12 cellular contexts compared by ENCODE assay signal in the genomic region with DNA sequence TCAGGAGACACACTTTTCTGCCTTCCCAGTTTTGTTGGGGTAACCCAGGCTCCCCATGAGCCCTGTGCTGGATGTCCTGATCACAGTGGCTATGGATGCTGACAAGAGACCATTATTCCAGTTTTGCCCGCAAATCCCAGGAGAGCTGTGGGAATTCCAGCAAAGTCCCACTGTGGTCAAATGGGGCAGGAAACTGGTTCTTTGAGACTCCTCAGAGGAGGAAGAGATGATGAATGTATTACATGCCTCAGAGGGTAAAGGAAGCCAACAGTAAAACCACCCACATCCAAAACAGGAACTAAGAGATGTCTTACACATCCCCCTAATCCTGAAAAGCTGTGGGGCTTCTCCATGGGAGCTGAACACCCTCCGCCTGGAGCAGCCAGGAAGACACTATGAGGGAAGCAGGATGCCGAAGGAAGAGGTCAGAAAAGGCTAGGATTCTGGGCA. TPM values are rescaled to one million over a fixed set of nuclear protein-coding genes. Genes with fewer than 3 reads are reported as not detected.
DNase-seq lines count a peak whose midpoint lies in the region; ATAC-seq and TF ChIP-seq lines count a peak whose summit lies in the region.
"Had no signal": no experiment of that assay in that cellular context is flagged by ENCODE, and none has a peak within 500 bp of the region (broad histone marks: within the 10 kb centered on the region; RNA-seq: fewer than 3 reads in every experiment).

No MANE protein-coding gene starts in this region.

- no peak overlapping the region for H3K18ac ChIP-seq in mesendoderm (ENCODE audit: low read length)

- ATAC-seq in GM21825 (IDR thresholded peaks at IDR 0.05; ENCODE audit: unreplicated experiment) (peak; percentile 37), HG02798 (IDR thresholded peaks at IDR 0.05; ENCODE audit: poor library complexity, unreplicated experiment) (no peak)
- ATAC-seq: HCT116, right cardiac atrium had no signal

- H4K20me1 ChIP-seq in OCI-LY3 (ENCODE audit: insufficient read depth, low read length), result no peaks in the 10 kb centered on the region

- H3K27me3 ChIP-seq in OCI-LY3 (ENCODE audit: low read depth, low read length) (peaks cover 58% of the 10 kb centered on the region), mesendoderm (ENCODE audit: insufficient read depth, low read length, poor library complexity) (no peaks in the 10 kb centered on the region), H7 (ENCODE audit: control insufficient read depth, insufficient read depth, low read length) (peaks cover 13% of the 10 kb centered on the region)

- DNase-seq in GM12865 (ENCODE audit: low read depth) (peak; percentile 66), mesendoderm (peak; percentile 38), posterior cingulate gyrus (no peak), SW480 (ENCODE audit: low spot score) (no peak), H7 (no peak)
- DNase-seq: right cardiac atrium; stimulated activated CD8-positive, alpha-beta memory T cell treated with anti-CD3 and anti-CD28 coated beads, Interleukin-4, amount 100 ng/mL, for 48 hours had no signal

- H3K9me3 ChIP-seq in OCI-LY3 (ENCODE audit: insufficient read depth, low read length), result no peaks in the 10 kb centered on the region

- no peak for TF ChIP-seq CTCF in GM12865 (IDR thresholded peaks at IDR 0.05; ENCODE audit: insufficient read depth, low read depth, low read length, missing control alignments)
- TF ChIP-seq CTCF in OCI-LY3 (IDR thresholded peaks at IDR 0.05; ENCODE audit: low read depth, low read length), result no peak

- H3K36me3 ChIP-seq in OCI-LY3 (replicated peaks; ENCODE audit: low read depth, low read length) (no peaks in the 10 kb centered on the region), mesendoderm (ENCODE audit: control insufficient read depth, insufficient read depth, low read length) (no peaks in the 10 kb centered on the region), H7 (replicated peaks; ENCODE audit: control insufficient read depth, insufficient read depth, low read length) (no peaks in the 10 kb centered on the region)

- H3K56ac ChIP-seq in mesendoderm (ENCODE audit: low read length), result no peak overlapping the region

- no peak overlapping the region for H2AK5ac ChIP-seq in mesendoderm (ENCODE audit: low read length)

- no peak overlapping the region for H2BK15ac ChIP-seq in mesendoderm (replicated peaks; ENCODE audit: low read depth)

- WGBS in mesendoderm (ENCODE audit: extremely low coverage, insufficient coverage, low lambda C conversion rate), result no CpG with 5 or more reads among the region's 3 CpGs

- H2BK120ac ChIP-seq in mesendoderm (ENCODE audit: low read depth, low read length), result no peak overlapping the region

- no peaks in the 10 kb centered on the region for H3K79me1 ChIP-seq in mesendoderm (ENCODE audit: low read length)

- H3K9ac ChIP-seq in OCI-LY3 (ENCODE audit: low read length) (peak overlapping the region; percentile 4; the same call in 1 of the 2 replicates), mesendoderm (ENCODE audit: low read length) (no peak overlapping the region)
- H3K9ac ChIP-seq: KMS-11 had no signal

- H2BK5ac ChIP-seq in mesendoderm (ENCODE audit: low read length), result no peak overlapping the region

- H4K8ac ChIP-seq in mesendoderm (ENCODE audit: low read depth, low read length), result no peak overlapping the region

- H3K23ac ChIP-seq in mesendoderm (ENCODE audit: low read length), result no peak overlapping the region

- H3K79me2 ChIP-seq in OCI-LY3 (ENCODE audit: low read length) (no peaks in the 10 kb centered on the region), mesendoderm (ENCODE audit: control insufficient read depth, insufficient read depth, low read length) (no peaks in the 10 kb centered on the region)

- H4K5ac ChIP-seq in mesendoderm (ENCODE audit: low read length), result no peak overlapping the region

- H3K4ac ChIP-seq in mesendoderm (ENCODE audit: low read depth, low read length), result no peak overlapping the region

- H3K4me3 ChIP-seq in GM12865 (ENCODE audit: low read depth, low read length) (no peak overlapping the region), OCI-LY3 (ENCODE audit: low read length) (peak overlapping the region; percentile 60), mesendoderm (ENCODE audit: low read length) (no peak overlapping the region), H7 (ENCODE audit: insufficient read depth, low read depth, low read length) (no peak overlapping the region)

- H3K4me1 ChIP-seq in OCI-LY3 (ENCODE audit: low read length) (peaks cover 65% of the 10 kb centered on the region), mesendoderm (ENCODE audit: control insufficient read depth, low read depth, low read length) (peaks cover 11% of the 10 kb centered on the region)

- intact Hi-C loops in posterior cingulate gyrus (cut with DNase I), result no loop called here

- H3K27ac ChIP-seq in OCI-LY3 (ENCODE audit: low read length) (peak overlapping the region; percentile 62), mesendoderm (ENCODE audit: low read depth, low read length) (peak overlapping the region; percentile 13)
- H3K27ac ChIP-seq: KMS-11 had no signal

- H2AFZ ChIP-seq in OCI-LY3 (ENCODE audit: low read depth, low read length), result no peak overlapping the region

- H3K4me2 ChIP-seq in OCI-LY3 (ENCODE audit: low read length) (peak overlapping the region; percentile 89), mesendoderm (ENCODE audit: low read length) (no peak overlapping the region)
- H3K4me2 ChIP-seq: KMS-11 had no signal

RNA-seq across cellular contexts. Expression of a gene that starts 12.8 kb away (rescaled TPM):
- polyA plus RNA-seq in mesendoderm (2013, experiment 1 of 2), result 77.1 TPM
- polyA plus RNA-seq in mesendoderm (2013, experiment 2 of 2), result 72.5 TPM
- total RNA-seq in H7 (2014; rRNA removed; shearing (Covaris generic)), result 99.9 and 104 TPM in 2 replicates

Comparison
In these comparisons a context has a peak if more than half of its experiments do, and no peak if none do; other contexts are left out.
1. DNase-seq: peak in GM12865 (single experiment) and mesendoderm (single experiment); none in posterior cingulate gyrus (0 of 10), SW480 (single experiment) and H7 (single experiment).